Comparison of ENCODE assay signal across 11 cellular contexts in the genomic region with DNA sequence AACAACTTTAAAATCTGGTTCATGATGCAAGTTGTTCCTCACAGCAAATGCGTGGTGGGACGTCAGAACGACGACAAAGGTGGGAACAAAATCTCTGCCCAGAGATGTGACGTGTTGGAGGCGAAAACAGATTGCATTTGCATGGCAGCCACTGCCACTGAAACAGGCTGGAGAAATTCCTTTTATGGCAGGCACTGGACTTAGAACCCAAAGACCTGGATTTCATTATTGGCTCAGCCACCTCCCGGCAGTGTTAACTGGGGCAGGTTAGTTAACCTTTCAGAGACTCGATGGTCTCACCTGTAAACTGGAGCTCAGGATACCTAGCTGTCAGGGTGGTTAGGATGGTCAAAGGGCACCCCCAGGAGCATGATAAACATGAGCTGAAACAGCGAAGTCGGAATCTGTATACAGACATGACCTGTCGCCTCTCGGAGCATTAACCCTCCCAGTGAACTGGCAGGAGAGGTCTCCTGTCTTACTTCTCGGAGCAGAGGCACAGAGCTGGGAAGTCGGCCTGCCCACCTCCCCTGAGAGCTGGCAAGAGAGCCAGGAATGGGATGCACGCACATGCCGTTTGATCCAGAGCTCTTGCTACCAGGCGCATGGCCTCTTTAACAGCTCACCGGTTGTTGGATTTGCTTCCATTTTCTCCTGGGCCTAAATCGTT. TPM values are rescaled to one million over a fixed set of nuclear protein-coding genes. Genes with fewer than 3 reads are reported as not detected.
DNase-seq lines count a peak whose midpoint lies in the region; ATAC-seq and TF ChIP-seq lines count a peak whose summit lies in the region.
"Had no signal": no experiment of that assay in that cellular context is flagged by ENCODE, and none has a peak within 500 bp of the region (broad histone marks: within the 10 kb centered on the region; RNA-seq: fewer than 3 reads in every experiment).

No MANE protein-coding gene starts in this region.

- H4K20me1 ChIP-seq in neural cell (ENCODE audit: insufficient read depth) = no peaks in the 10 kb centered on the region

- no peak for DNase-seq in RWPE1 (ENCODE audit: low spot score)
- DNase-seq in thoracic aorta (ENCODE audit: low spot score) = no peak
- no peak for DNase-seq in NCI-H510A (lab: John Stamatoyannopoulos, UW)
- DNase-seq in activated CD8-positive, alpha-beta memory T cell treated with anti-CD3 and anti-CD28 coated beads, Interleukin-2, amount 10 ng/mL, durations not matched to agents 7 days and 5 days = no peak
- DNase-seq: activated naive CD8-positive, alpha-beta T cell treated with anti-CD3 and anti-CD28 coated beads, Interleukin-2, amount 10 ng/mL, durations not matched to agents 7 days and 5 days; immature natural killer cell had no signal

- no peaks in the 10 kb centered on the region for H3K79me2 ChIP-seq in neural cell (replicated peaks; ENCODE audit: insufficient read depth, low read length)

- H3F3A ChIP-seq in neural cell (ENCODE audit: insufficient read depth, low read length, poor library complexity, severe bottlenecking) = peaks cover 6% of the 10 kb centered on the region

- TF ChIP-seq RAD21 in neural cell (conservative IDR thresholded peaks at IDR 0.05) = no peak

- H3K9me3 Mint-ChIP-seq in activated CD8-positive, alpha-beta memory T cell treated with anti-CD3 and anti-CD28 coated beads, Interleukin-2, amount 10 ng/mL, durations not matched to agents 7 days and 5 days (ENCODE audit: low read depth) = no peaks in the 10 kb centered on the region
- H3K9me3 Mint-ChIP-seq: activated naive CD8-positive, alpha-beta T cell treated with anti-CD3 and anti-CD28 coated beads, Interleukin-2, amount 10 ng/mL, durations not matched to agents 7 days and 5 days; dendritic cell treated with granulocyte-macrophage colony-stimulating factor and Interleukin-4, amounts not matched to agents 40 ng/mL and 50 ng/mL, for 4 days; immature natural killer cell had no signal

- H3K27ac ChIP-seq in RWPE1 (peak overlapping the region; percentile 99), esophagus (ENCODE audit: low read depth in 2 of 2, low read length in 1 of 2) (peak overlapping the region; percentile 94 to 97), neural cell (ENCODE audit: low read length) (peak overlapping the region; percentile 88), thoracic aorta (peak overlapping the region; percentile 98 to 99)

- WGBS in esophagus, 2 donors = 44 to 49% methylated on average over 19 of the region's 19 CpGs

- peaks cover 1% of the 10 kb centered on the region for H3K4me1 Mint-ChIP-seq in activated CD8-positive, alpha-beta memory T cell treated with anti-CD3 and anti-CD28 coated beads, Interleukin-2, amount 10 ng/mL, durations not matched to agents 7 days and 5 days
- H3K4me1 Mint-ChIP-seq: immature natural killer cell had no signal

- no peak overlapping the region for H3K4me2 ChIP-seq in neural cell (ENCODE audit: low read length)

- ATAC-seq in thoracic aorta (ENCODE audit: insufficient number of reproducible peaks, low FRiP score, low read depth) (no peak), GM21529 (IDR thresholded peaks at IDR 0.05; ENCODE audit: unreplicated experiment) (no peak), GM21423 (IDR thresholded peaks at IDR 0.05; ENCODE audit: unreplicated experiment) (no peak)
- no peak for ATAC-seq in activated CD8-positive, alpha-beta memory T cell treated with anti-CD3 and anti-CD28 coated beads, Interleukin-2, amount 10 ng/mL, durations not matched to agents 7 days and 5 days

- no peak for TF ChIP-seq CTCF in RWPE1 (conservative IDR thresholded peaks at IDR 0.05; ENCODE audit: low read depth)
- no peak for TF ChIP-seq CTCF in neural cell (IDR thresholded peaks at IDR 0.05; ENCODE audit: poor library complexity, severe bottlenecking)
- TF ChIP-seq CTCF in thoracic aorta (IDR thresholded peaks at IDR 0.05) = no peak

- no peak overlapping the region for H3K27ac Mint-ChIP-seq in activated CD8-positive, alpha-beta memory T cell treated with anti-CD3 and anti-CD28 coated beads, Interleukin-2, amount 10 ng/mL, durations not matched to agents 7 days and 5 days
- H3K27ac Mint-ChIP-seq: activated naive CD8-positive, alpha-beta T cell treated with anti-CD3 and anti-CD28 coated beads, Interleukin-2, amount 10 ng/mL, durations not matched to agents 7 days and 5 days; dendritic cell treated with granulocyte-macrophage colony-stimulating factor and Interleukin-4, amounts not matched to agents 40 ng/mL and 50 ng/mL, for 4 days; immature natural killer cell had no signal

- H3K36me3 Mint-ChIP-seq in activated CD8-positive, alpha-beta memory T cell treated with anti-CD3 and anti-CD28 coated beads, Interleukin-2, amount 10 ng/mL, durations not matched to agents 7 days and 5 days = no peaks in the 10 kb centered on the region
- H3K36me3 Mint-ChIP-seq: activated naive CD8-positive, alpha-beta T cell treated with anti-CD3 and anti-CD28 coated beads, Interleukin-2, amount 10 ng/mL, durations not matched to agents 7 days and 5 days; immature natural killer cell had no signal

- peaks cover 3% of the 10 kb centered on the region for H3K27me3 Mint-ChIP-seq in activated CD8-positive, alpha-beta memory T cell treated with anti-CD3 and anti-CD28 coated beads, Interleukin-2, amount 10 ng/mL, durations not matched to agents 7 days and 5 days
- H3K27me3 Mint-ChIP-seq: dendritic cell treated with granulocyte-macrophage colony-stimulating factor and Interleukin-4, amounts not matched to agents 40 ng/mL and 50 ng/mL, for 4 days had no signal

- POLR2A ChIA-PET in RWPE1 (lab: Yijun Ruan, JAX; ENCODE audit: low non-redundant PET) = no interaction called here

- CTCF ChIA-PET in RWPE1 (lab: Yijun Ruan, JAX) = no interaction called here
- CTCF ChIA-PET in activated CD8-positive, alpha-beta memory T cell treated with anti-CD3 and anti-CD28 coated beads, Interleukin-2, amount 10 ng/mL, durations not matched to agents 7 days and 5 days (lab: Charles Lee) = no interaction called here

- H3K4me3 Mint-ChIP-seq in activated CD8-positive, alpha-beta memory T cell treated with anti-CD3 and anti-CD28 coated beads, Interleukin-2, amount 10 ng/mL, durations not matched to agents 7 days and 5 days = no peak overlapping the region
- H3K4me3 Mint-ChIP-seq: activated naive CD8-positive, alpha-beta T cell treated with anti-CD3 and anti-CD28 coated beads, Interleukin-2, amount 10 ng/mL, durations not matched to agents 7 days and 5 days; dendritic cell treated with granulocyte-macrophage colony-stimulating factor and Interleukin-4, amounts not matched to agents 40 ng/mL and 50 ng/mL, for 4 days; immature natural killer cell had no signal

- no peak for TF ChIP-seq EP300 in neural cell (conservative IDR thresholded peaks at IDR 0.05; ENCODE audit: poor library complexity, severe bottlenecking)

- H3K9me3 ChIP-seq in esophagus (ENCODE audit: control insufficient read depth in 2 of 2, insufficient read depth in 1 of 2, low read depth in 1 of 2, low read length in 1 of 2) (no peaks in the 10 kb centered on the region), neural cell (ENCODE audit: low read length) (no peaks in the 10 kb centered on the region), thoracic aorta (no peaks in the 10 kb centered on the region)

- H2AFZ ChIP-seq in neural cell (ENCODE audit: low read depth, low read length) = no peak overlapping the region

- H3K4me3 ChIP-seq in esophagus (ENCODE audit: low read depth in 1 of 2, low read length in 2 of 2) (no peak overlapping the region), neural cell (ENCODE audit: low read length) (no peak overlapping the region), thoracic aorta (no peak overlapping the region)

- no peaks in the 10 kb centered on the region for H3K9me2 ChIP-seq in neural cell (ENCODE audit: insufficient read depth, low read length)

- peak overlapping the region; percentile 55 for H3K9ac ChIP-seq in neural cell (ENCODE audit: low read length)

- H3K4me1 ChIP-seq in esophagus (ENCODE audit: control insufficient read depth in 2 of 2, insufficient read depth in 2 of 2, low read length in 1 of 2) (peaks cover 10 to 33% of the 10 kb centered on the region in 2 donors), thoracic aorta (ENCODE audit: control insufficient read depth in 1 of 2, low read depth in 2 of 2) (peaks cover 42 to 83% of the 10 kb centered on the region in 2 donors)

- no peaks in the 10 kb centered on the region for H3K36me3 ChIP-seq in esophagus (ENCODE audit: control insufficient read depth in 2 of 2, insufficient read depth in 2 of 2, low read length in 1 of 2)
- H3K36me3 ChIP-seq in neural cell (ENCODE audit: insufficient read depth, low read length) = no peaks in the 10 kb centered on the region
- no peaks in the 10 kb centered on the region for H3K36me3 ChIP-seq in thoracic aorta

- H3K27me3 ChIP-seq in esophagus (ENCODE audit: control insufficient read depth in 1 of 2, insufficient read depth in 2 of 2, low read length in 2 of 2) (no peaks in the 10 kb centered on the region), neural cell (ENCODE audit: insufficient read depth, low read depth, low read length) (no peaks in the 10 kb centered on the region), thoracic aorta (replicated peaks; ENCODE audit: insufficient read depth) (no peaks in the 10 kb centered on the region)

TF ChIP-seq in neural cell, 6 proteins besides CTCF, POLR2A, EP300 and RAD21 (continues in another document):
- TF ChIP-seq TAF1 (IDR thresholded peaks at IDR 0.05; ENCODE audit: low read depth) = no peak
- TF ChIP-seq POLR2AphosphoS5 (IDR thresholded peaks at IDR 0.05) = no peak
- TF ChIP-seq MXI1 (conservative IDR thresholded peaks at IDR 0.05; ENCODE audit: poor library complexity, severe bottlenecking) = no peak

RNA-seq across cellular contexts. Expression of gene TARBP1, which starts 59.2 kb away (rescaled TPM):
- polyA plus RNA-seq in esophagus = 10 to 100 TPM; 16.8 to 32.5 TPM
- 267 and 329 TPM in 2 replicates for polyA plus RNA-seq in neural cell
- polyA minus RNA-seq in neural cell = 126 and 133 TPM in 2 replicates
- 10 to 100 TPM; 11.5 to 13.5 TPM for total RNA-seq in thoracic aorta
- 10 to 100 TPM; 40.0 to 44.9 TPM for total RNA-seq in activated CD8-positive, alpha-beta memory T cell treated with anti-CD3 and anti-CD28 coated beads, Interleukin-2, amount 10 ng/mL, durations not matched to agents 7 days and 5 days
